8 cellular contexts compared by ENCODE assay signal in the genomic region with DNA sequence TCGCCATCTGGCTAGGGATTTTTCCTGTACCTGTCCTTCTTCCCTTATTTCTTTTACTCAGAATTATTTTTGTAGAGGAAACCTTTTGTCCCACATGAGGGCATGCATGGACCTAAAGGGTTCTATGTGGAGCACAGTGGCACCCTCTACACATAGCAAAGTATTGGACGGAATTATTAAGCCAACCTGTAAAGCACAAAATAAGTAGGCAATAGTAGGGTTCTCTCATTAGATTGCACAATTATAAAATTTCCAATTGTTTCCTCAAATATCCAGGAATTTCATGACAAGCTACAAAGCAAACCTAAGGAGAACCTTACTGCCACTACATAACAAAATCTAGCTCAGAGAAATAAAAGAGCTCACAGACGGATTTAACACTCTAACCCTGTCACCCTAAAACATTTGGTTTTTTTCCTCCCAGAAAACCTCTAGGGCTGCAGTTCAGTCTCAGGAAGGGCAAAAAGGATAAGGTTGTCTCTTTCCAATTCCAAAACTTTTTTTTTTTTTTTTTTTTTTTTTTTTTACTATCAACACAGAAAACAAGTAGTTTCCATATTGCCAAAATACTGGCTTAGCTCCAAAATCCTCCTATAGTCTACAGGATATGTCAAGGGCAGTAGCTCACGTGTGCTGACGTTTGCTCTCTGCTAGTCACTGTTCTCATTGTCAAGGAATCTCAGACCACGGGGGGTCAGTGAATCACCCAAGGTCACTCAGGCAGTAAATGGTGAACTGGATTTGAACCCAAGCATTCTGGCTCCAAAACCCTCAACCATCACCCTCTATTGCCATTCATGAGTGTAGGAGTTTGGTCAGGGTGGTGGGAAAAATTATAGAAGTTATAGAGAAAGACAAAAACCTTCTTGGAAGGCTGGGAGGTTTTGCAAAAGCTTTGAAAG. TPM values are rescaled to one million over a fixed set of nuclear protein-coding genes. Genes with fewer than 3 reads are reported as not detected.
DNase-seq lines count a peak whose midpoint lies in the region; TF ChIP-seq lines count a peak whose summit lies in the region.

No MANE protein-coding gene starts in this region.

- no peaks in the 10 kb centered on the region for H3K4me1 ChIP-seq in mesendoderm (ENCODE audit: control insufficient read depth, low read depth, low read length)

- POLR2A ChIA-PET in BJ (lab: Charles Lee) = interaction anchor here (0.6 kb wide), 1 partner anchor 11 kb away, joined by 3 read pairs; no protein-coding TSS in a partner anchor

- H3K36me3 ChIP-seq in BJ (ENCODE audit: control insufficient read depth, insufficient read depth, low read length) (no peaks in the 10 kb centered on the region), mesendoderm (ENCODE audit: control insufficient read depth, insufficient read depth, low read length) (no peaks in the 10 kb centered on the region)

- H3K23ac ChIP-seq in mesendoderm (ENCODE audit: low read length) = no peak overlapping the region

- H3K18ac ChIP-seq in mesendoderm (ENCODE audit: low read length) = no peak overlapping the region

- H2BK120ac ChIP-seq in mesendoderm (ENCODE audit: low read depth, low read length) = peak overlapping the region; percentile 78

- no peak overlapping the region for H3K27ac ChIP-seq in mesendoderm (ENCODE audit: low read depth, low read length)

- CTCF ChIA-PET in BJ (lab: Yijun Ruan, JAX) = interaction anchor here (0.6 to 1.8 kb wide), 6 partner anchors 9 to 169 kb away, joined by 3 to 7 read pairs (median 4); no protein-coding TSS in a partner anchor

- no peak overlapping the region for H3K56ac ChIP-seq in mesendoderm (ENCODE audit: low read length)

- no peak overlapping the region for H3K4ac ChIP-seq in mesendoderm (ENCODE audit: low read depth, low read length)

- WGBS in mesendoderm (ENCODE audit: extremely low coverage, insufficient coverage, low lambda C conversion rate) = no CpG with 5 or more reads among the region's 6 CpGs

- no peaks in the 10 kb centered on the region for H3K79me1 ChIP-seq in mesendoderm (ENCODE audit: low read length)

- H3K27me3 ChIP-seq in BJ (ENCODE audit: control insufficient read depth, insufficient read depth, low read length) (no peaks in the 10 kb centered on the region), mesendoderm (ENCODE audit: insufficient read depth, low read length, poor library complexity) (no peaks in the 10 kb centered on the region)

- TF ChIP-seq CTCF in BJ (IDR thresholded peaks at IDR 0.05; ENCODE audit: insufficient read depth, low read depth, low read length) = no peak
- no peak for TF ChIP-seq CTCF in choroid plexus epithelial cell (conservative IDR thresholded peaks at IDR 0.05; ENCODE audit: low read depth, low read length)

- DNase-seq in BJ (ENCODE audit: low read depth) (peak; percentile 84), M059J (ENCODE audit: low read depth) (peak; percentile 100), choroid plexus epithelial cell (ENCODE audit: low read depth) (peak; percentile 100), mesendoderm (peak; percentile 81), NCI-H1694 treated with DMSO at 0.1 percent for 48 hours (lab: John Stamatoyannopoulos, UW) (no peak), NCI-H510A treated with DMSO at 0.1 percent for 48 hours (lab: John Stamatoyannopoulos, UW) (no peak), activated gamma-delta T cell (lab: John Stamatoyannopoulos, UW) (no peak)
- DNase-seq in activated T-cell treated with anti-CD3 and anti-CD28 coated beads, Interleukin-2, amount 50 U/mL, for 1 hour = no peak

- H3K9ac ChIP-seq in mesendoderm (ENCODE audit: low read length) = no peak overlapping the region

- no peak overlapping the region for H4K5ac ChIP-seq in mesendoderm (ENCODE audit: low read length)

- no peak overlapping the region for H2BK15ac ChIP-seq in mesendoderm (replicated peaks; ENCODE audit: low read depth)

- no peak overlapping the region for H2BK5ac ChIP-seq in mesendoderm (ENCODE audit: low read length)

- no peak overlapping the region for H4K8ac ChIP-seq in mesendoderm (ENCODE audit: low read depth, low read length)

- H2AK5ac ChIP-seq in mesendoderm (ENCODE audit: low read length) = no peak overlapping the region

- no peaks in the 10 kb centered on the region for H3K79me2 ChIP-seq in mesendoderm (ENCODE audit: control insufficient read depth, insufficient read depth, low read length)

- H3K4me3 ChIP-seq in BJ (ENCODE audit: low read depth, low read length) (no peak overlapping the region), choroid plexus epithelial cell (ENCODE audit: low read depth, low read length) (no peak overlapping the region), mesendoderm (ENCODE audit: low read length) (no peak overlapping the region)

- no peak overlapping the region for H3K4me2 ChIP-seq in mesendoderm (ENCODE audit: low read length)

RNA-seq across cellular contexts. Expression of a gene that starts 52.3 kb away (rescaled TPM):
- polyA plus RNA-seq in BJ (2011; rRNA removed) = 14.8 and 17.8 TPM in 2 replicates
- polyA minus RNA-seq in BJ (2011; rRNA and poly(A)+ RNA removed) = 15.3 and 19.2 TPM in 2 replicates
- 78.4 and 110 TPM in 2 replicates for total RNA-seq in M059J (2014; rRNA removed; shearing (Covaris generic))
- 3.0 TPM for polyA plus RNA-seq in mesendoderm (2013, experiment 1 of 2)
- 2.9 TPM for polyA plus RNA-seq in mesendoderm (2013, experiment 2 of 2)

Comparison
In these comparisons a context has a peak if more than half of its experiments do, and no peak if none do; other contexts are left out.
1. DNase-seq: peak in BJ (single experiment), M059J (single experiment), choroid plexus epithelial cell (single experiment) and mesendoderm (single experiment); none in activated T-cell treated with anti-CD3 and anti-CD28 coated beads, Interleukin-2, amount 50 U/mL, for 1 hour (single experiment), NCI-H1694 treated with DMSO at 0.1 percent for 48 hours (single experiment), NCI-H510A treated with DMSO at 0.1 percent for 48 hours (single experiment) and activated gamma-delta T cell (single experiment).